In the genomic region with DNA sequence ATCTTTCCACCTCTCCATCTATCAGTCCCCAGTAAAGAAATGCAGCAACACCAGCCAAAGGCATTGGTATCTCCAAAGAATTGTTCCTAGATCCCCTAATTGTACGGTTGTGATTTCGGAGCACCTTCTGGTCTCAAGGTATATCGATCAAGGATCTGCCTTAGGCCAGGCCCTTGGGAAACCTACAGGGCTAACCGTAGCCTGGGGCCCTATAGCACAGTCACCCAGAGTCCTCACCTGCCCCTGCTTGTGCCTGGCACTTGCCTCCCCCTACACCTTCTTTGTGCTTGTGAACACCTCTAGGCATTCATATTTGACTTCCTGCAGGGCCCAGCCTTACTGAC, we compare ENCODE assay signal across 8 cellular contexts. TPM values are rescaled to one million over a fixed set of nuclear protein-coding genes. Genes with fewer than 3 reads are reported as not detected.
A peak's percentile ranks its signal among the peaks of the same experiment; 100 is the strongest.
DNase-seq lines count a peak whose midpoint lies in the region; ATAC-seq and TF ChIP-seq lines count a peak whose summit lies in the region.

No MANE protein-coding gene starts in this region.

- H3K4me1 ChIP-seq in stomach, result peaks cover 17 to 35% (median 26%) of the 10 kb centered on the region in 4 donors

- peaks cover 36% of the 10 kb centered on the region for H3K4me1 Mint-ChIP-seq in T-helper 1 cell treated with Interleukin-12 subunit alpha and Interleukin-12 subunit beta and Interleukin-4 antibody, amounts not matched to agents 30 μg/mL and 1 μg/mL, for 36 hours (ENCODE audit: low read depth)

- peak overlapping the region; percentile 84 for H3K27ac Mint-ChIP-seq in T-helper 1 cell treated with Interleukin-12 subunit alpha and Interleukin-12 subunit beta and Interleukin-4 antibody, amounts not matched to agents 30 μg/mL and 1 μg/mL, for 36 hours
- H3K27ac Mint-ChIP-seq in activated naive CD4-positive, alpha-beta T cell treated with anti-CD3 and anti-CD28 coated beads, Interleukin-2, amount 50 U/mL, for 72 hours, result peak overlapping the region; percentile 92 to 96

- no peak for TF ChIP-seq POLR2A in stomach (IDR thresholded peaks at IDR 0.05)

- H3K27me3 ChIP-seq in stomach, result no peaks in the 10 kb centered on the region

- H3K9me3 ChIP-seq in iPS-18c (ENCODE audit: control insufficient read depth, insufficient read depth, low read length) (no peaks in the 10 kb centered on the region), stomach (no peaks in the 10 kb centered on the region)

- H3K4me3 ChIP-seq in iPS-18c (ENCODE audit: insufficient read depth, low read depth, low read length), result peak overlapping the region; percentile 63; the same call in 1 of the 2 replicates
- peak overlapping the region in 3 of 4 donors; percentile 14 to 40 (median 24) for H3K4me3 ChIP-seq in stomach

- intact Hi-C loops in stomach (cut with DNase I; ENCODE audit: low total_unique reads), result no loop called here

- H3K36me3 Mint-ChIP-seq in T-helper 1 cell treated with Interleukin-12 subunit alpha and Interleukin-12 subunit beta and Interleukin-4 antibody, amounts not matched to agents 30 μg/mL and 1 μg/mL, for 36 hours (ENCODE audit: low read depth), result peaks cover 47% of the 10 kb centered on the region
- peaks cover 13 to 26% of the 10 kb centered on the region in 2 donors for H3K36me3 Mint-ChIP-seq in activated naive CD4-positive, alpha-beta T cell treated with anti-CD3 and anti-CD28 coated beads, Interleukin-2, amount 50 U/mL, for 72 hours

- no peak for TF ChIP-seq CTCF in stomach (IDR thresholded peaks at IDR 0.05)

- H3K27ac ChIP-seq in stomach, result peak overlapping the region in 4 of 5 donors; percentile 70 to 78 (median 74)

- DNase-seq in T-helper 1 cell (no peak), stomach (no peak), NOMO-1 treated with dmso at 0.1 percent for 144 hours (lab: John Stamatoyannopoulos, UW; ENCODE audit: unreplicated experiment) (no peak), cerebellar nuclear complex (lab: John Stamatoyannopoulos, UW) (no peak)
- DNase-seq in activated naive CD4-positive, alpha-beta T cell treated with anti-CD3 and anti-CD28 coated beads, Interleukin-2, amount 50 U/mL, for 72 hours (ENCODE audit: low spot score in 2 of 2), result no peak

- peak overlapping the region; percentile 39 for H3K4me3 Mint-ChIP-seq in T-helper 1 cell treated with Interleukin-12 subunit alpha and Interleukin-12 subunit beta and Interleukin-4 antibody, amounts not matched to agents 30 μg/mL and 1 μg/mL, for 36 hours

- H3K27me3 Mint-ChIP-seq in T-helper 1 cell treated with Interleukin-12 subunit alpha and Interleukin-12 subunit beta and Interleukin-4 antibody, amounts not matched to agents 30 μg/mL and 1 μg/mL, for 36 hours (ENCODE audit: low read depth), result no peaks in the 10 kb centered on the region

- H3K36me3 ChIP-seq in stomach, result peaks cover 50 to 53% (median 51%) of the 10 kb centered on the region in 4 donors

- no peaks in the 10 kb centered on the region for H3K9me3 Mint-ChIP-seq in T-helper 1 cell treated with Interleukin-12 subunit alpha and Interleukin-12 subunit beta and Interleukin-4 antibody, amounts not matched to agents 30 μg/mL and 1 μg/mL, for 36 hours
- H3K9me3 Mint-ChIP-seq in activated naive CD4-positive, alpha-beta T cell treated with anti-CD3 and anti-CD28 coated beads, Interleukin-2, amount 50 U/mL, for 72 hours, result no peaks in the 10 kb centered on the region

- TF ChIP-seq EP300 in stomach (IDR thresholded peaks at IDR 0.05), result no peak

- 88 to 100% (median 93%) methylated on average over 4 of the region's 4 CpGs for WGBS in stomach, 5 donors

- ATAC-seq in activated naive CD4-positive, alpha-beta T cell treated with anti-CD3 and anti-CD28 coated beads, Interleukin-2, amount 50 U/mL, for 72 hours, result no peak
- ATAC-seq in GM21447 (IDR thresholded peaks at IDR 0.05; ENCODE audit: unreplicated experiment), result no peak

RNA-seq across cellular contexts. Expression of a gene that starts 16.8 kb away (rescaled TPM):
- total RNA-seq in activated naive CD4-positive, alpha-beta T cell treated with anti-CD3 and anti-CD28 coated beads, Interleukin-2, amount 50 U/mL, for 72 hours, result 100 to 1,000 TPM; 169 to 319 TPM
- total RNA-seq in stomach, result 10 to 100 TPM in 2 of 5 donors, 1 to 10 TPM in 3; 1.0 to 66.0 (median 2.3) TPM
- polyA plus RNA-seq in stomach, result 10 to 100 TPM in 2 of 3 donors, 1 to 10 TPM in 1; 8.2 to 24.9 (median 10.7) TPM

RNA-seq across cellular contexts. Expression of a gene that starts 20.6 kb away (rescaled TPM):
- 100 to 1,000 TPM in 1 of 2 donors, 10 to 100 TPM in 1; 57.6 to 107 TPM for total RNA-seq in activated naive CD4-positive, alpha-beta T cell treated with anti-CD3 and anti-CD28 coated beads, Interleukin-2, amount 50 U/mL, for 72 hours
- total RNA-seq in stomach, result 100 to 1,000 TPM in 1 of 5 donors, 10 to 100 TPM in 4; 12.9 to 105 (median 40.1) TPM
- 1 to 10 TPM; 3.7 to 9.9 (median 9.7) TPM for polyA plus RNA-seq in stomach

RNA-seq across cellular contexts. Expression of a gene that starts 21.9 kb away (rescaled TPM):
- 100 to 1,000 TPM in 1 of 2 donors, 10 to 100 TPM in 1; 47.0 to 147 TPM for total RNA-seq in activated naive CD4-positive, alpha-beta T cell treated with anti-CD3 and anti-CD28 coated beads, Interleukin-2, amount 50 U/mL, for 72 hours
- total RNA-seq in stomach, result 10 to 100 TPM in 4 of 5 donors, 1 to 10 TPM in 1; 5.9 to 68.7 (median 25.3) TPM
- 10 to 100 TPM in 1 of 3 donors, 1 to 10 TPM in 2; 4.6 to 10.2 (median 6.3) TPM for polyA plus RNA-seq in stomach

RNA-seq across cellular contexts. Expression of a gene that starts 37.2 kb away (rescaled TPM):
- 1 to 10 TPM; 5.4 to 7.2 TPM for total RNA-seq in activated naive CD4-positive, alpha-beta T cell treated with anti-CD3 and anti-CD28 coated beads, Interleukin-2, amount 50 U/mL, for 72 hours
- total RNA-seq in stomach, result 10 to 100 TPM in 2 of 5 donors, 1 to 10 TPM in 2, under 1 TPM in 1; 0.58 to 70.1 (median 4.6) TPM
- 1 to 10 TPM; 6.6 to 9.2 (median 7.9) TPM for polyA plus RNA-seq in stomach

RNA-seq across cellular contexts. Expression of a gene that starts 51.0 kb away (rescaled TPM):
- 10 to 100 TPM; 32.7 to 48.9 TPM for total RNA-seq in activated naive CD4-positive, alpha-beta T cell treated with anti-CD3 and anti-CD28 coated beads, Interleukin-2, amount 50 U/mL, for 72 hours
- 10 to 100 TPM in 3 of 5 donors, 1 to 10 TPM in 2; 5.2 to 37.6 (median 14.9) TPM for total RNA-seq in stomach
- polyA plus RNA-seq in stomach, result 10 to 100 TPM in 1 of 3 donors, 1 to 10 TPM in 2; 6.3 to 10.3 (median 8.0) TPM
